21 cellular contexts compared by ENCODE assay signal in the genomic region with DNA sequence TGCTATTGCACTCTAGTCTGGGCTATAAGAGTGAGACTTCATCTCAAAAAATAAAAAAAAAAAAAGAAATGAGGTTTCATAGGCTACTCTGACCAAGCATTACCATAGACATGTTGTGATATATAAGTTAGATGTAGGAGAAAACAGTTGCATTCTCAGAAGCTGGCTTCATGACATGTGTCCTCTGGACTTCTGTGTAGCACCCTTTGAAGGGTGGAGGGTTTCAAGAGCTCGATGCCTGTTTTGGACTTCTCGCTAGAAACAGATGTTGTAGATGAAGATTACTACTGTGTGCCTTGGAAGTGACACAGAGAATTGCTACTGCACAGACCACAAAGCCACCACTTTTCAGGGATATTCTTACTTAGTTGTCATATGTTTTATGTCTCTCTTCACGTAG. TPM values are rescaled to one million over a fixed set of nuclear protein-coding genes. Genes with fewer than 3 reads are reported as not detected.
DNase-seq lines count a peak whose midpoint lies in the region; ATAC-seq and TF ChIP-seq lines count a peak whose summit lies in the region.
"Had no signal": no experiment of that assay in that cellular context is flagged by ENCODE, and none has a peak within 500 bp of the region (broad histone marks: within the 10 kb centered on the region; RNA-seq: fewer than 3 reads in every experiment).

No MANE protein-coding gene starts in this region.

- DNase-seq in Karpas-422 (no peak), esophagus muscularis mucosa (ENCODE audit: extremely low spot score) (no peak), RKO (ENCODE audit: low spot score) (no peak), smooth muscle cell (lab: John Stamatoyannopoulos, UW; ENCODE audit: unreplicated experiment) (no peak)
- no peak for DNase-seq in stimulated activated naive B cell treated with anti-CD40 and anti-IgM and Interleukin-4, amounts not matched to agents 10 μg/mL and 1 μg/mL and 100 μg/mL, for 72 hours
- DNase-seq in activated CD4-positive, CD25-positive, alpha-beta regulatory T cell treated with anti-CD3 and anti-CD28 coated beads, Interleukin-2, amount 50 U/mL, for 72 hours, result no peak
- DNase-seq: activated CD8-positive, alpha-beta T cell treated with anti-CD3 and anti-CD28 coated beads for 36 hours; activated naive CD4-positive, alpha-beta T cell treated with anti-CD3 and anti-CD28 coated beads, Interleukin-2, amount 50 U/mL, for 16 hours; activated T-cell treated with anti-CD3 and anti-CD28 coated beads, Interleukin-2, amount 50 U/mL, for 24 hours; DND-41; glutamatergic neuron; H7; NCI-H1417; NCI-H2107; NCI-H524; pancreas; T-helper 2 cell; WERI-Rb-1 had no signal

- peaks cover 66% of the 10 kb centered on the region for H3F3A ChIP-seq in DOHH2 (ENCODE audit: control insufficient read depth, insufficient read depth)
- H3F3A ChIP-seq in smooth muscle cell (ENCODE audit: low read depth), result peaks cover 11% of the 10 kb centered on the region

- ATAC-seq in stimulated activated naive B cell treated with anti-CD40 and anti-IgM and Interleukin-4, amounts not matched to agents 10 μg/mL and 1 μg/mL and 100 μg/mL, for 72 hours (replicated peaks), result no peak
- no peak for ATAC-seq in GM19455 (IDR thresholded peaks at IDR 0.05; ENCODE audit: unreplicated experiment)
- ATAC-seq: activated CD8-positive, alpha-beta T cell treated with anti-CD3 and anti-CD28 coated beads for 36 hours; pancreas had no signal

- peaks cover 58 to 92% of the 10 kb centered on the region in 2 donors for H3K4me1 Mint-ChIP-seq in stimulated activated naive B cell treated with anti-CD40 and anti-IgM and Interleukin-4, amounts not matched to agents 10 μg/mL and 1 μg/mL and 100 μg/mL, for 72 hours

- H3K9me2 ChIP-seq in DOHH2 (replicated peaks; ENCODE audit: control insufficient read depth, low read length) (no peaks in the 10 kb centered on the region), Karpas-422 (replicated peaks; ENCODE audit: insufficient read depth, low read length) (no peaks in the 10 kb centered on the region)

- H2AFZ ChIP-seq in Karpas-422 (ENCODE audit: low read length) (no peak overlapping the region), smooth muscle cell (ENCODE audit: low read depth) (no peak overlapping the region)

- H3K36me3 ChIP-seq in DOHH2 (ENCODE audit: control insufficient read depth, low read length) (peaks cover 72% of the 10 kb centered on the region), Karpas-422 (ENCODE audit: insufficient read depth, low read length) (no peaks in the 10 kb centered on the region), esophagus muscularis mucosa (peaks cover 0 to 13% (median 0%) of the 10 kb centered on the region in 4 donors), smooth muscle cell (ENCODE audit: low read depth) (no peaks in the 10 kb centered on the region)
- H3K36me3 ChIP-seq: pancreas, WERI-Rb-1 had no signal

- TF ChIP-seq CTCF in DOHH2 (IDR thresholded peaks at IDR 0.05; ENCODE audit: low read depth, low read length, poor library complexity, severe bottlenecking) (no peak), esophagus muscularis mucosa (IDR thresholded peaks at IDR 0.05) (no peak), smooth muscle cell (IDR thresholded peaks at IDR 0.05; ENCODE audit: borderline replicate concordance, insufficient read depth, poor library complexity, severe bottlenecking) (no peak)

- H3K4me2 ChIP-seq in DOHH2 (ENCODE audit: low read length) (peak overlapping the region; percentile 95), Karpas-422 (ENCODE audit: low read depth, low read length, poor library complexity, severe bottlenecking) (peak overlapping the region; percentile 66), smooth muscle cell (no peak overlapping the region)

- H3K79me2 ChIP-seq in DOHH2 (ENCODE audit: control insufficient read depth, low read length) (peaks cover 69% of the 10 kb centered on the region), Karpas-422 (ENCODE audit: low read length) (no peaks in the 10 kb centered on the region), smooth muscle cell (ENCODE audit: low read depth) (peaks cover 16% of the 10 kb centered on the region)

- H3K9me3 ChIP-seq in DOHH2 (ENCODE audit: control insufficient read depth, insufficient read depth, low read length) (no peaks in the 10 kb centered on the region), Karpas-422 (ENCODE audit: low read length) (no peaks in the 10 kb centered on the region), esophagus muscularis mucosa (no peaks in the 10 kb centered on the region), smooth muscle cell (replicated peaks; ENCODE audit: low read depth) (no peaks in the 10 kb centered on the region)
- H3K9me3 ChIP-seq: pancreas, SJSA1 had no signal

- TF ChIP-seq EP300 in esophagus muscularis mucosa (IDR thresholded peaks at IDR 0.05), result no peak

- H3K27ac Mint-ChIP-seq in stimulated activated naive B cell treated with anti-CD40 and anti-IgM and Interleukin-4, amounts not matched to agents 10 μg/mL and 1 μg/mL and 100 μg/mL, for 72 hours, result peak overlapping the region; percentile 99
- H3K27ac Mint-ChIP-seq: activated CD8-positive, alpha-beta T cell treated with anti-CD3 and anti-CD28 coated beads for 36 hours; activated T-cell treated with anti-CD3 and anti-CD28 coated beads, Interleukin-2, amount 50 U/mL, for 24 hours had no signal

- intact Hi-C loops in esophagus muscularis mucosa (cut with DNase I), result no loop called here

- H3K27ac ChIP-seq in DOHH2 (ENCODE audit: low read depth, low read length), result peak overlapping the region; percentile 96
- no peak overlapping the region for H3K27ac ChIP-seq in Karpas-422 (ENCODE audit: low read length)
- H3K27ac ChIP-seq in esophagus muscularis mucosa (replicated peaks in 1 of 4), result peak overlapping the region; percentile 76 to 85 (median 82)
- H3K27ac ChIP-seq in smooth muscle cell (ENCODE audit: low read depth), result no peak overlapping the region
- H3K27ac ChIP-seq: SJSA1, WERI-Rb-1 had no signal

- H3K9me3 Mint-ChIP-seq in stimulated activated naive B cell treated with anti-CD40 and anti-IgM and Interleukin-4, amounts not matched to agents 10 μg/mL and 1 μg/mL and 100 μg/mL, for 72 hours, result no peaks in the 10 kb centered on the region
- H3K9me3 Mint-ChIP-seq: activated CD8-positive, alpha-beta T cell treated with anti-CD3 and anti-CD28 coated beads for 36 hours; activated T-cell treated with anti-CD3 and anti-CD28 coated beads, Interleukin-2, amount 50 U/mL, for 24 hours had no signal

- no peaks in the 10 kb centered on the region for H4K20me1 ChIP-seq in DOHH2 (ENCODE audit: control insufficient read depth, insufficient read depth, low read depth, low read length)
- peaks cover 15% of the 10 kb centered on the region; the same call in 1 of the 2 replicates for H4K20me1 ChIP-seq in Karpas-422 (ENCODE audit: insufficient read depth, low read depth, low read length)
- H4K20me1 ChIP-seq in smooth muscle cell (ENCODE audit: low read depth), result peaks cover 95% of the 10 kb centered on the region

- H3K27me3 ChIP-seq in DOHH2 (ENCODE audit: control insufficient read depth, low read length), result no peaks in the 10 kb centered on the region
- H3K27me3 ChIP-seq in Karpas-422 (ENCODE audit: low read length), result no peaks in the 10 kb centered on the region
- no peaks in the 10 kb centered on the region for H3K27me3 ChIP-seq in esophagus muscularis mucosa
- no peaks in the 10 kb centered on the region for H3K27me3 ChIP-seq in smooth muscle cell (ENCODE audit: low read depth)
- H3K27me3 ChIP-seq: pancreas, SJSA1 had no signal

- whole genome bisulfite sequencing in esophagus muscularis mucosa, result 79% methylated on average over 3 of the region's 3 CpGs
- 47% methylated on average over 3 of the region's 3 CpGs for WGBS in smooth muscle cell (ENCODE audit: low lambda C conversion rate)

- H3K4me1 ChIP-seq in DOHH2 (ENCODE audit: control insufficient read depth, low read length) (peaks cover 100% of the 10 kb centered on the region), Karpas-422 (ENCODE audit: low read length) (peaks cover 77% of the 10 kb centered on the region), esophagus muscularis mucosa (peaks cover 83 to 99% (median 97%) of the 10 kb centered on the region in 4 donors), smooth muscle cell (ENCODE audit: low read depth) (no peaks in the 10 kb centered on the region)
- H3K4me1 ChIP-seq: SJSA1 had no signal

- TF ChIP-seq POLR2A in esophagus muscularis mucosa (IDR thresholded peaks at IDR 0.05; ENCODE audit: low read depth), result no peak

- H3K9ac ChIP-seq in Karpas-422 (ENCODE audit: low read length) (no peak overlapping the region), smooth muscle cell (ENCODE audit: low read depth) (no peak overlapping the region)

- H3K27me3 Mint-ChIP-seq in stimulated activated naive B cell treated with anti-CD40 and anti-IgM and Interleukin-4, amounts not matched to agents 10 μg/mL and 1 μg/mL and 100 μg/mL, for 72 hours, result no peaks in the 10 kb centered on the region
- H3K27me3 Mint-ChIP-seq: activated CD8-positive, alpha-beta T cell treated with anti-CD3 and anti-CD28 coated beads for 36 hours; activated T-cell treated with anti-CD3 and anti-CD28 coated beads, Interleukin-2, amount 50 U/mL, for 24 hours had no signal

- no peak overlapping the region for H3K4me3 Mint-ChIP-seq in stimulated activated naive B cell treated with anti-CD40 and anti-IgM and Interleukin-4, amounts not matched to agents 10 μg/mL and 1 μg/mL and 100 μg/mL, for 72 hours
- H3K4me3 Mint-ChIP-seq: activated CD8-positive, alpha-beta T cell treated with anti-CD3 and anti-CD28 coated beads for 36 hours; activated T-cell treated with anti-CD3 and anti-CD28 coated beads, Interleukin-2, amount 50 U/mL, for 24 hours had no signal

- peak overlapping the region; percentile 73 for H3K4me3 ChIP-seq in DOHH2 (ENCODE audit: low read length)
- H3K4me3 ChIP-seq in Karpas-422 (ENCODE audit: low read length), result no peak overlapping the region
- H3K4me3 ChIP-seq in esophagus muscularis mucosa, result no peak overlapping the region
- no peak overlapping the region for H3K4me3 ChIP-seq in smooth muscle cell
- H3K4me3 ChIP-seq: pancreas, SJSA1 had no signal

- H3K36me3 Mint-ChIP-seq in stimulated activated naive B cell treated with anti-CD40 and anti-IgM and Interleukin-4, amounts not matched to agents 10 μg/mL and 1 μg/mL and 100 μg/mL, for 72 hours, result peaks cover 25 to 38% of the 10 kb centered on the region in 2 donors

RNA-seq across cellular contexts. Expression of a gene that starts 28.0 kb away (rescaled TPM):
- 1.8 and 2.5 TPM in 2 replicates for total RNA-seq in Karpas-422 (2014; rRNA removed; shearing (Covaris generic); ENCODE audit: low replicate concordance)
- total RNA-seq in esophagus muscularis mucosa (1 to 10 TPM; 3.6 to 7.5 (median 5.5) TPM), smooth muscle cell (2.1 and 3.2 TPM in 2 replicates)
- polyA plus RNA-seq in smooth muscle cell, result 3.0 and 5.7 TPM in 2 replicates

RNA-seq across cellular contexts. Expression of a gene that starts 28.1 kb away (rescaled TPM):
- total RNA-seq in Karpas-422 (2014; rRNA removed; shearing (Covaris generic); ENCODE audit: low replicate concordance), result 13.9 and 15.8 TPM in 2 replicates
- total RNA-seq in esophagus muscularis mucosa (100 to 1,000 TPM; 107 to 168 (median 142) TPM), smooth muscle cell (72.8 and 85.6 TPM in 2 replicates)
- 30.3 and 34.1 TPM in 2 replicates for polyA plus RNA-seq in smooth muscle cell

RNA-seq across cellular contexts. Expression of a gene that starts 46.4 kb away (rescaled TPM):
- total RNA-seq in Karpas-422 (2014; rRNA removed; shearing (Covaris generic); ENCODE audit: low replicate concordance), result 11.2 and 27.1 TPM in 2 replicates
- total RNA-seq in esophagus muscularis mucosa (1 to 10 TPM; 5.2 to 8.3 (median 6.4) TPM), smooth muscle cell (19.1 and 35.1 TPM in 2 replicates)
- 31.9 and 42.7 TPM in 2 replicates for polyA plus RNA-seq in smooth muscle cell

RNA-seq across cellular contexts. Expression of a gene that starts 46.6 kb away (rescaled TPM):
- total RNA-seq in Karpas-422 (2014; rRNA removed; shearing (Covaris generic); ENCODE audit: low replicate concordance), result 6.5 and 13.6 TPM in 2 replicates
- total RNA-seq in esophagus muscularis mucosa, result 10 to 100 TPM; 13.9 to 20.7 (median 18.3) TPM
- 20.6 and 22.4 TPM in 2 replicates for total RNA-seq in smooth muscle cell
- polyA plus RNA-seq in smooth muscle cell, result 12.2 and 18.3 TPM in 2 replicates

Comparison
In these comparisons a context has a peak if more than half of its experiments do, and no peak if none do; other contexts are left out.
1. H3K27ac ChIP-seq: peak in DOHH2 (single experiment) and esophagus muscularis mucosa (4 of 4); none in Karpas-422 (single experiment) and smooth muscle cell (single experiment).